8 cellular contexts compared by ENCODE assay signal in the genomic region with DNA sequence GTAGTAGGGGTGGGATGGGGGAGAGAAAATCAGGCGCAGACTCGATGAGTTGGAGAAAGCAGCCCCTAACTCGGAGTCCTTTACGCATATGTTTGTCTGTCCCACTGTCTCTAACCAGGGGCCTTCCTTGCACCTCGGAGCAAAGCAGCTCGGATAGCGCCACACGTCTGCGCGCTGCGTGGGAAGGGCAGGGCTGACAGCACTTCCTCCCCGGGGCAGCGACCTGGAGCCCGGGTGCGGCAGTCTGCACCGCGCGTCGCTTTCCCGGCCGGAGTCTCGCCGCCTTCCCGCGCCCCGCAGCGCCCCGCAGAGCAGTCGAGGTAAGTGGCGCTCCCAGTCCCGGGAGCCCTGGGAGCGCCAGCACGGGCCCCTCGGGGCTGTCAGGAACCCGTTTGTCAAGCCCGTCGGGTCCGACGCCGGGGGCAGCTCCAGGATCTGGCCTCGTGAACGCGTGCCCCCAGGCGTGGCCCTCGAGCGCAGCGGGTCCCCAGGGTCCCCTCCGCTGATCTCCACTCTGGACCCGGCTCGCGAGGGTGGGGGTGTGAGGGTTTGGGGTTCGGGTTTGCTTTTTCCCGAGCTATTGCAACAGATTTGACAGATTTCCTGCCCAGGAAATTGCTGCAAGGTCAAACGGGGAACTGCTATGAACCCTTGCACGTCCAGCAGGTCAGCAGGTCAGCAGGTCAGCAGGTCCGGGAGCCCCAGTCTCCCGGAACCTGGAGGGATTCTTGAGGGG. TPM values are rescaled to one million over a fixed set of nuclear protein-coding genes. Genes with fewer than 3 reads are reported as not detected.
DNase-seq lines count a peak whose midpoint lies in the region; ATAC-seq and TF ChIP-seq lines count a peak whose summit lies in the region.

No MANE protein-coding gene starts in this region.

- peaks cover 52 to 64% (median 59%) of the 10 kb centered on the region in 3 donors for H3K4me1 Mint-ChIP-seq in T-cell
- H3K4me1 Mint-ChIP-seq in activated naive CD8-positive, alpha-beta T cell treated with anti-CD3 and anti-CD28 coated beads, Interleukin-2, amount 50 U/mL, for 24 hours: peaks cover 55% of the 10 kb centered on the region

- CTCF ChIA-PET in T-cell (lab: Charles Lee): interaction anchor here in 1 of 2 donors (0.5 kb wide), 2 partner anchors 42 to 48 kb away, joined by 3 to 4 read pairs; no protein-coding TSS in a partner anchor

- H3K36me3 ChIP-seq in kidney epithelial cell (ENCODE audit: control insufficient read depth, insufficient read depth, low read length): no peaks in the 10 kb centered on the region

- peaks cover 15% of the 10 kb centered on the region for H3K36me3 Mint-ChIP-seq in T-cell
- H3K36me3 Mint-ChIP-seq in activated naive CD8-positive, alpha-beta T cell treated with anti-CD3 and anti-CD28 coated beads, Interleukin-2, amount 50 U/mL, for 24 hours (ENCODE audit: low read depth): peaks cover 23% of the 10 kb centered on the region

- H3K9me3 Mint-ChIP-seq in T-cell: no peaks in the 10 kb centered on the region
- H3K9me3 Mint-ChIP-seq in activated naive CD8-positive, alpha-beta T cell treated with anti-CD3 and anti-CD28 coated beads, Interleukin-2, amount 50 U/mL, for 24 hours: no peaks in the 10 kb centered on the region

- TF ChIP-seq CTCF in GM13976 (IDR thresholded peaks at IDR 0.05; ENCODE audit: borderline replicate concordance, control extremely low read depth, extremely low read depth, insufficient read depth, missing control alignments) (no peak), kidney epithelial cell (IDR thresholded peaks at IDR 0.05; ENCODE audit: insufficient read depth, low read length, poor library complexity, severe bottlenecking) (no peak)

- H3K4me3 Mint-ChIP-seq in T-cell: peak overlapping the region; percentile 92 to 98 (median 93)
- peak overlapping the region; percentile 95 for H3K4me3 Mint-ChIP-seq in activated naive CD8-positive, alpha-beta T cell treated with anti-CD3 and anti-CD28 coated beads, Interleukin-2, amount 50 U/mL, for 24 hours

- ATAC-seq in HG02852 (IDR thresholded peaks at IDR 0.05; ENCODE audit: unreplicated experiment) (peak; percentile 50), T-cell (replicated peaks in 1 of 4) (peak; percentile 83 to 86 (median 85))
- ATAC-seq in activated naive CD8-positive, alpha-beta T cell treated with anti-CD3 and anti-CD28 coated beads, Interleukin-2, amount 50 U/mL, for 24 hours: peak; percentile 85

- in situ Hi-C loops in GM13976 (cut with MboI; ENCODE audit: low sequenced_read_pairs, unreplicated experiment): no loop called here

- H3K27me3 ChIP-seq in kidney epithelial cell (ENCODE audit: control insufficient read depth, insufficient read depth, low read length): peaks cover 5% of the 10 kb centered on the region

- H3K27me3 Mint-ChIP-seq in T-cell: no peaks in the 10 kb centered on the region
- no peaks in the 10 kb centered on the region for H3K27me3 Mint-ChIP-seq in activated naive CD8-positive, alpha-beta T cell treated with anti-CD3 and anti-CD28 coated beads, Interleukin-2, amount 50 U/mL, for 24 hours

- POLR2A ChIA-PET in T-cell (lab: Charles Lee): interaction anchor here (0.8 to 1.2 kb wide), 2 partner anchors 10 kb away, joined by 4 read pairs; no protein-coding TSS in a partner anchor

- DNase-seq in GM13976 (ENCODE audit: low spot score): peak; percentile 76
- DNase-seq in T-cell: peak; percentile 54 to 78 (median 67)
- peak; percentile 76 for DNase-seq in activated naive CD8-positive, alpha-beta T cell treated with anti-CD3 and anti-CD28 coated beads, Interleukin-2, amount 50 U/mL, for 24 hours
- DNase-seq in kidney epithelial cell (ENCODE audit: low read depth): no peak
- peak; percentile 59 for DNase-seq in stimulated activated CD8-positive, alpha-beta memory T cell treated with anti-CD3 and anti-CD28 coated beads, Interleukin-12 subunit alpha, Interleukin-12 subunit beta, amount 100 ng/mL, for 1 hour (ENCODE audit: low read depth)
- DNase-seq in pons (ENCODE audit: low spot score): no peak
- no peak for DNase-seq in NCI-H1048 (lab: John Stamatoyannopoulos, UW)

- peak overlapping the region; percentile 41 for H3K4me3 ChIP-seq in kidney epithelial cell (ENCODE audit: low read depth, low read length)

- H3K27ac Mint-ChIP-seq in T-cell: peak overlapping the region; percentile 98 to 99
- peak overlapping the region; percentile 93 for H3K27ac Mint-ChIP-seq in activated naive CD8-positive, alpha-beta T cell treated with anti-CD3 and anti-CD28 coated beads, Interleukin-2, amount 50 U/mL, for 24 hours

RNA-seq across cellular contexts. Expression of gene APBB1IP, which starts 0.6 kb away (rescaled TPM):
- total RNA-seq in T-cell: 100 to 1,000 TPM in 1 of 5 donors, 10 to 100 TPM in 4; 86.5 to 102 (median 88.4) TPM
- total RNA-seq in kidney epithelial cell: 0.07 and 1.8 TPM in 2 replicates

Comparison
In these comparisons a context has a peak if more than half of its experiments do, and no peak if none do; other contexts are left out.
1. DNase-seq: peak in GM13976 (single experiment), T-cell (34 of 34), activated naive CD8-positive, alpha-beta T cell treated with anti-CD3 and anti-CD28 coated beads, Interleukin-2, amount 50 U/mL, for 24 hours (single experiment) and stimulated activated CD8-positive, alpha-beta memory T cell treated with anti-CD3 and anti-CD28 coated beads, Interleukin-12 subunit alpha, Interleukin-12 subunit beta, amount 100 ng/mL, for 1 hour (single experiment); none in kidney epithelial cell (single experiment), pons (single experiment) and NCI-H1048 (single experiment).
2. RNA of gene APBB1IP, which starts 0.6 kb away (total RNA-seq): 86.5 to 102 TPM in T-cell; 0.07 to 1.8 TPM in kidney epithelial cell; every median in the first group is over 10 times any median in the second.
3. Peak in every context shown above with its lines, with median percentiles within 50 percentile points of each other: ATAC-seq.